8 cellular contexts compared by ENCODE assay signal in genomic region chr2:101698419-101699190, GRCh38. TPM values are rescaled to one million over a fixed set of nuclear protein-coding genes. Genes with fewer than 3 reads are reported as not detected.
DNase-seq lines count a peak whose midpoint lies in the region; ATAC-seq and TF ChIP-seq lines count a peak whose summit lies in the region.

No MANE protein-coding gene starts in this region.

- POLR2A ChIA-PET in Caco-2 (lab: Charles Lee), result no interaction called here
- POLR2A ChIA-PET in activated CD8-positive, alpha-beta T cell treated with anti-CD3 and anti-CD28 coated beads, Interleukin-2, amount 10 ng/mL, durations not matched to agents 7 days and 5 days (lab: Charles Lee), result interaction anchor here (0.6 to 4.6 kb wide), 5 partner anchors 20 to 896 kb away, joined by 3 to 38 read pairs (median 9); partner anchors contain the start of gene RFX8

- DNase-seq in Caco-2 (peak in 1 of 2 experiments; percentile 20), superior temporal gyrus (ENCODE audit: extremely low spot score) (peak; percentile 72), NCI-H2196 treated with DMSO at 0.1 percent for 48 hours (lab: John Stamatoyannopoulos, UW; ENCODE audit: unreplicated experiment) (no peak)
- DNase-seq in activated CD8-positive, alpha-beta T cell treated with anti-CD3 and anti-CD28 coated beads, Interleukin-2, amount 10 ng/mL, durations not matched to agents 7 days and 5 days, result peak; percentile 34

- no peak for TF ChIP-seq CTCF in Caco-2 (IDR thresholded peaks at IDR 0.05; ENCODE audit: insufficient read depth in 1 of 2, low read depth in 1 of 2, low read length in 1 of 2, severe bottlenecking in 1 of 2, unreplicated experiment in 1 of 2)

- CTCF ChIA-PET in Caco-2 (lab: Charles Lee), result interaction anchor here (0.6 to 0.8 kb wide), 3 partner anchors 68 to 356 kb away, joined by 3 to 6 read pairs (median 4); no protein-coding TSS in a partner anchor
- CTCF ChIA-PET in activated CD8-positive, alpha-beta T cell treated with anti-CD3 and anti-CD28 coated beads, Interleukin-2, amount 10 ng/mL, durations not matched to agents 7 days and 5 days (lab: Charles Lee), result interaction anchor here (0.7 to 2.8 kb wide), 6 partner anchors 26 to 356 kb away, joined by 3 to 15 read pairs (median 4); partner anchors contain the start of gene RFX8

- intact Hi-C loops in Caco-2 (cut with micrococcal nuclease; ENCODE audit: unreplicated experiment), result loop anchor here (5.0 kb wide), 2 partner anchors 336 to 351 kb away; no protein-coding TSS in a partner anchor

- H3K4me1 Mint-ChIP-seq in Caco-2 (ENCODE audit: low read depth, unreplicated experiment), result peaks cover 26% of the 10 kb centered on the region
- H3K4me1 Mint-ChIP-seq in activated CD8-positive, alpha-beta T cell treated with anti-CD3 and anti-CD28 coated beads, Interleukin-2, amount 10 ng/mL, durations not matched to agents 7 days and 5 days (ENCODE audit: low read depth), result peaks cover 35% of the 10 kb centered on the region

- no peak overlapping the region for H3K4me3 Mint-ChIP-seq in Caco-2 (ENCODE audit: unreplicated experiment)
- no peak overlapping the region for H3K4me3 Mint-ChIP-seq in activated CD8-positive, alpha-beta T cell treated with anti-CD3 and anti-CD28 coated beads, Interleukin-2, amount 10 ng/mL, durations not matched to agents 7 days and 5 days

- H3K4me3 ChIP-seq in Caco-2 (ENCODE audit: low read depth, low read length) (peak overlapping the region; percentile 47), HUES6 (ENCODE audit: low read depth, low read length) (peak overlapping the region; percentile 90), iPS-20b (ENCODE audit: low read length) (peak overlapping the region; percentile 89)

- no peaks in the 10 kb centered on the region for H3K9me3 ChIP-seq in Caco-2
- H3K9me3 ChIP-seq in HUES6 (ENCODE audit: control insufficient read depth, insufficient read depth, low read depth, low read length), result no peaks in the 10 kb centered on the region
- no peaks in the 10 kb centered on the region for H3K9me3 ChIP-seq in iPS-20b (ENCODE audit: insufficient read depth, low read depth, low read length)

- H3K27ac Mint-ChIP-seq in Caco-2 (ENCODE audit: unreplicated experiment), result no peak overlapping the region
- H3K27ac Mint-ChIP-seq in activated CD8-positive, alpha-beta T cell treated with anti-CD3 and anti-CD28 coated beads, Interleukin-2, amount 10 ng/mL, durations not matched to agents 7 days and 5 days, result no peak overlapping the region

- TSS peak; percentile 56 for BruUV-seq in Caco-2 (replicated peaks; lab: Mats Ljungman, UMichigan)

- H3K27me3 ChIP-seq in Caco-2 (replicated peaks; ENCODE audit: control insufficient read depth, insufficient read depth, low read length) (no peaks in the 10 kb centered on the region), HUES6 (ENCODE audit: control insufficient read depth, insufficient read depth, low read length) (no peaks in the 10 kb centered on the region), iPS-20b (ENCODE audit: insufficient read depth, low read length) (no peaks in the 10 kb centered on the region)

- H3K36me3 ChIP-seq in Caco-2 (ENCODE audit: control insufficient read depth, insufficient read depth, low read length) (no peaks in the 10 kb centered on the region; the same call in 1 of the 2 replicates), HUES6 (ENCODE audit: control insufficient read depth, insufficient read depth, low read length) (peaks cover 9% of the 10 kb centered on the region), iPS-20b (ENCODE audit: insufficient read depth, low read depth, low read length) (peaks cover 20% of the 10 kb centered on the region; the same call in 1 of the 2 replicates)

- H3K27me3 Mint-ChIP-seq in Caco-2 (ENCODE audit: insufficient read depth, unreplicated experiment), result no peaks in the 10 kb centered on the region
- H3K27me3 Mint-ChIP-seq in activated CD8-positive, alpha-beta T cell treated with anti-CD3 and anti-CD28 coated beads, Interleukin-2, amount 10 ng/mL, durations not matched to agents 7 days and 5 days (ENCODE audit: low read depth), result peaks cover 12% of the 10 kb centered on the region

- H3K4me1 ChIP-seq in Caco-2, result peaks cover 27% of the 10 kb centered on the region
- H3K4me1 ChIP-seq in HUES6 (ENCODE audit: control insufficient read depth, insufficient read depth, low read length), result peaks cover 18% of the 10 kb centered on the region
- peaks cover 15% of the 10 kb centered on the region; the same call in 1 of the 2 replicates for H3K4me1 ChIP-seq in iPS-20b (ENCODE audit: insufficient read depth, low read length)

- H3K9ac ChIP-seq in HUES6 (ENCODE audit: low read length) (peak overlapping the region; percentile 82), iPS-20b (ENCODE audit: low read depth, low read length) (peak overlapping the region; percentile 82)

- ATAC-seq in activated CD8-positive, alpha-beta T cell treated with anti-CD3 and anti-CD28 coated beads, Interleukin-2, amount 10 ng/mL, durations not matched to agents 7 days and 5 days, result no peak
- ATAC-seq in HG02610 (IDR thresholded peaks at IDR 0.05; ENCODE audit: unreplicated experiment), result no peak
- no peak for ATAC-seq in GM21528 (IDR thresholded peaks at IDR 0.05; ENCODE audit: low FRiP score, unreplicated experiment)

- H3K27ac ChIP-seq in HUES6 (ENCODE audit: low read depth, low read length), result no peak overlapping the region; the same call in 1 of the 2 replicates
- H3K27ac ChIP-seq in iPS-20b (ENCODE audit: low read length), result no peak overlapping the region

- peaks cover 29% of the 10 kb centered on the region for H3K36me3 Mint-ChIP-seq in Caco-2 (ENCODE audit: insufficient read depth, unreplicated experiment)
- H3K36me3 Mint-ChIP-seq in activated CD8-positive, alpha-beta T cell treated with anti-CD3 and anti-CD28 coated beads, Interleukin-2, amount 10 ng/mL, durations not matched to agents 7 days and 5 days (ENCODE audit: low read depth), result peaks cover 23% of the 10 kb centered on the region

- H3K9me3 Mint-ChIP-seq in Caco-2 (ENCODE audit: unreplicated experiment), result peaks cover 11% of the 10 kb centered on the region
- H3K9me3 Mint-ChIP-seq in activated CD8-positive, alpha-beta T cell treated with anti-CD3 and anti-CD28 coated beads, Interleukin-2, amount 10 ng/mL, durations not matched to agents 7 days and 5 days (ENCODE audit: insufficient read depth), result no peaks in the 10 kb centered on the region

RNA-seq across cellular contexts. Expression of gene MAP4K4, which starts 1.1 kb away (rescaled TPM):
- 257 and 263 TPM in 2 replicates for total RNA-seq in Caco-2 (2022)
- total RNA-seq in activated CD8-positive, alpha-beta T cell treated with anti-CD3 and anti-CD28 coated beads, Interleukin-2, amount 10 ng/mL, durations not matched to agents 7 days and 5 days, result 10 to 100 TPM; 90.2 to 92.2 TPM
